Comparison of ENCODE assay signal across 17 cellular contexts in the genomic region with DNA sequence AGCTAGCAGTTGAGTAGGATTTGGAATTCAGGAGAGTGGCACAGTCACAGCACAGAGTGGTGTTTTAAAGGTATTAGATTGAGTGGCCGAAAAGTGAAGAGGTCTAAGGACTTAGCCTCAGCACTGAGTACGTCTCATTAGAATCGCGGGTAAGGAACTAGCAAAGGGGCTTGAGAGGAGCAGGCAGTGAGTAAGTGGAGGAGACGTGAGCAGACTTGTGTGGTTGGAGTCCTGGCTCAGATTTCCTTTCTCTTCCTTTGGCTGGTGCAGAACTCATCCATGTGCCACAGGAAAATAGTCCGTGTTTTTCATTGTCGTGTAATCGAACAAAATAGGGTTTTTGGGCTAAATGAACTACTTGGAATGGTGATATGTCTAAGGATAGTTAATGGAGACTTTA. TPM values are rescaled to one million over a fixed set of nuclear protein-coding genes. Genes with fewer than 3 reads are reported as not detected.
DNase-seq lines count a peak whose midpoint lies in the region; ATAC-seq, FAIRE-seq and TF ChIP-seq lines count a peak whose summit lies in the region.
"Had no signal": no experiment of that assay in that cellular context is flagged by ENCODE, and none has a peak within 500 bp of the region (broad histone marks: within the 10 kb centered on the region; RNA-seq: fewer than 3 reads in every experiment).

No MANE protein-coding gene starts in this region.

- no peak overlapping the region for H3K23ac ChIP-seq in H1 (ENCODE audit: insufficient read length)

- H3K14ac ChIP-seq in H1 (ENCODE audit: insufficient read length) = no peak overlapping the region

- H3K9me2 ChIP-seq in GM23338 (ENCODE audit: insufficient read depth) = no peaks in the 10 kb centered on the region

- peaks cover 39% of the 10 kb centered on the region for H3F3A ChIP-seq in GM23338 (replicated peaks; ENCODE audit: low read depth)

- H4K20me1 ChIP-seq in GM23338 (replicated peaks; ENCODE audit: insufficient read depth) (peaks cover 47% of the 10 kb centered on the region), H1 (replicated peaks in 1 of 2; ENCODE audit: control insufficient read depth in 1 of 2, insufficient read depth in 2 of 2, low read length in 2 of 2) (peaks cover 14 to 33% of the 10 kb centered on the region in 2 experiments)

- H3K79me1 ChIP-seq in H1 (ENCODE audit: low read depth, low read length) = peaks cover 16% of the 10 kb centered on the region

- no peak overlapping the region for H3K4ac ChIP-seq in H1 (replicated peaks; ENCODE audit: insufficient read length, low read depth, low read length)

- no peaks in the 10 kb centered on the region; a peak in 1 of 4 replicates for H3K9me3 ChIP-seq in H1 (ENCODE audit: insufficient read depth in 2 of 2, low read depth in 1 of 2, low read length in 1 of 2)
- H3K9me3 ChIP-seq in Peyer's patch = no peaks in the 10 kb centered on the region

- H3K36me3 Mint-ChIP-seq in activated T-cell treated with anti-CD3 and anti-CD28 coated beads, Interleukin-2, amount 50 U/mL, for 24 hours (ENCODE audit: low read depth) = peaks cover 82% of the 10 kb centered on the region
- H3K36me3 Mint-ChIP-seq in activated T-cell treated with anti-CD3 and anti-CD28 coated beads, Interleukin-2, amount 50 U/mL, for 4 hours (ENCODE audit: insufficient read depth) = peaks cover 45% of the 10 kb centered on the region
- peaks cover 69% of the 10 kb centered on the region for H3K36me3 Mint-ChIP-seq in GM23338 (ENCODE audit: low read depth)
- peaks cover 84% of the 10 kb centered on the region for H3K36me3 Mint-ChIP-seq in stimulated activated effector memory CD8-positive, alpha-beta T cell treated with anti-CD3 and anti-CD28 coated beads, Interleukin-12 subunit alpha, Interleukin-12 subunit beta, amount 100 ng/mL, for 72 hours
- H3K36me3 Mint-ChIP-seq in type B pancreatic cell = peaks cover 28% of the 10 kb centered on the region

- H4K8ac ChIP-seq in H1 (ENCODE audit: extremely low read depth, insufficient read depth, low read length) = no peak overlapping the region

- no peak for TF ChIP-seq POLR2A in H1 (IDR thresholded peaks at IDR 0.05; ENCODE audit: control extremely low read depth in 1 of 2, low read depth in 2 of 2, low read length in 2 of 2)
- no peak for TF ChIP-seq POLR2A in Peyer's patch (IDR thresholded peaks at IDR 0.05)

- H3K27ac Mint-ChIP-seq in activated T-cell treated with anti-CD3 and anti-CD28 coated beads, Interleukin-2, amount 50 U/mL, for 24 hours = peak overlapping the region; percentile 73
- no peak overlapping the region; the same call in 1 of the 2 replicates for H3K27ac Mint-ChIP-seq in GM23338
- peak overlapping the region; percentile 54 for H3K27ac Mint-ChIP-seq in stimulated activated effector memory CD8-positive, alpha-beta T cell treated with anti-CD3 and anti-CD28 coated beads, Interleukin-12 subunit alpha, Interleukin-12 subunit beta, amount 100 ng/mL, for 72 hours
- no peak overlapping the region for H3K27ac Mint-ChIP-seq in type B pancreatic cell

- H3K36me3 ChIP-seq in GM23338 (ENCODE audit: insufficient read depth) (peaks cover 56% of the 10 kb centered on the region), H1 (ENCODE audit: control insufficient read depth in 2 of 4, insufficient read depth in 4 of 4, low read length in 3 of 4) (peaks cover 34 to 65% (median 49%) of the 10 kb centered on the region in 4 experiments), Peyer's patch (peaks cover 0 to 39% (median 0%) of the 10 kb centered on the region in 3 donors)

- H2BK12ac ChIP-seq in H1 (ENCODE audit: low read depth, low read length) = no peak overlapping the region

- no peak overlapping the region for H4K91ac ChIP-seq in H1 (replicated peaks; ENCODE audit: insufficient read length, low read length)

- 85% methylated on average over 8 of the region's 8 CpGs; no CpG with 5 or more reads in 1 of the 2 experiments for WGBS in H1 (ENCODE audit: extremely low coverage in 1 of 2, insufficient coverage in 1 of 2, insufficient read length in 1 of 2, insufficient replicate concordance in 2 of 2, low coverage in 1 of 2, low lambda C conversion rate in 2 of 2, missing lambda C conversion rate in 1 of 2), 2 experiments

- no peak overlapping the region for H2BK20ac ChIP-seq in H1 (ENCODE audit: low read length)

- no peak overlapping the region for H3K56ac ChIP-seq in H1 (replicated peaks; ENCODE audit: insufficient read length, low read depth, low read length)

- H2BK5ac ChIP-seq in H1 (ENCODE audit: low read depth, low read length) = 0 out of 2 replicates have a peak overlapping the region, but pooled peaks have one; percentile 11

- no peak for TF ChIP-seq EP300 in H1 (IDR thresholded peaks at IDR 0.05; ENCODE audit: borderline replicate concordance in 1 of 2, low read depth in 2 of 2, low read length in 2 of 2)

- H3K79me2 ChIP-seq in GM23338 (replicated peaks; ENCODE audit: insufficient read depth) (peaks cover 62% of the 10 kb centered on the region), H1 (ENCODE audit: control insufficient read depth in 1 of 2, insufficient read depth in 2 of 2, low read length in 2 of 2) (peaks cover 20 to 60% of the 10 kb centered on the region in 2 experiments)

- no peak overlapping the region for H2BK15ac ChIP-seq in H1 (ENCODE audit: low read length)

- H3K27ac ChIP-seq in GM23338 (ENCODE audit: low read depth) (0 out of 2 replicates have a peak overlapping the region, but pooled peaks have one; percentile 26), H1 (ENCODE audit: low read depth, low read length) (peak overlapping the region; percentile 21; the same call in 1 of the 2 replicates), Peyer's patch (no peak overlapping the region)
- H3K27ac ChIP-seq: A549 had no signal

- peaks cover 15% of the 10 kb centered on the region for H3K4me1 ChIP-seq in GM23338 (ENCODE audit: insufficient read depth)
- peaks cover 0 to 6% (median 4%) of the 10 kb centered on the region in 4 experiments; a peak in 5 of 7 replicates for H3K4me1 ChIP-seq in H1 (replicated peaks in 1 of 4; ENCODE audit: control insufficient read depth in 3 of 4, insufficient read depth in 4 of 4, low read length in 3 of 4)
- peaks cover 0 to 17% (median 3%) of the 10 kb centered on the region in 4 donors for H3K4me1 ChIP-seq in Peyer's patch

- no peak overlapping the region; a peak in 1 of 7 replicates for H3K9ac ChIP-seq in H1 (replicated peaks in 1 of 4; ENCODE audit: extremely low read depth in 1 of 4, low read depth in 3 of 4, low read length in 3 of 4)

- H4K5ac ChIP-seq in H1 (ENCODE audit: insufficient read length, low read depth, low read length) = no peak overlapping the region

- TF ChIP-seq CTCF in GM23338 (conservative IDR thresholded peaks at IDR 0.05; ENCODE audit: low read depth in 2 of 2) (no peak), H1 (IDR thresholded peaks at IDR 0.05; ENCODE audit: control extremely low read depth in 1 of 3, insufficient read depth in 1 of 3, low read depth in 1 of 3, low read length in 3 of 3) (no peak), Peyer's patch (IDR thresholded peaks at IDR 0.05) (no peak), type B pancreatic cell (conservative IDR thresholded peaks at IDR 0.05) (no peak)

- no peak for FAIRE-seq in H1 (lab: Jason Lieb, UNC)
- FAIRE-seq: A549, K562 had no signal

- POLR2A ChIA-PET in H1 (lab: Charles Lee; ENCODE audit: partially characterized antibody) = interaction anchor here (0.8 to 2.3 kb wide), 3 partner anchors 9 to 139 kb away, joined by 3 to 18 read pairs (median 3); no protein-coding TSS in a partner anchor

- H2BK120ac ChIP-seq in H1 (replicated peaks; ENCODE audit: low read depth, low read length) = no peak overlapping the region

- H3K9me3 Mint-ChIP-seq in activated T-cell treated with anti-CD3 and anti-CD28 coated beads, Interleukin-2, amount 50 U/mL, for 24 hours = no peaks in the 10 kb centered on the region
- H3K9me3 Mint-ChIP-seq in activated T-cell treated with anti-CD3 and anti-CD28 coated beads, Interleukin-2, amount 50 U/mL, for 4 hours = no peaks in the 10 kb centered on the region
- H3K9me3 Mint-ChIP-seq in GM23338 = no peaks in the 10 kb centered on the region
- H3K9me3 Mint-ChIP-seq in stimulated activated effector memory CD8-positive, alpha-beta T cell treated with anti-CD3 and anti-CD28 coated beads, Interleukin-12 subunit alpha, Interleukin-12 subunit beta, amount 100 ng/mL, for 72 hours = no peaks in the 10 kb centered on the region
- no peaks in the 10 kb centered on the region for H3K9me3 Mint-ChIP-seq in type B pancreatic cell
- H3K9me3 Mint-ChIP-seq: HFFc6 had no signal

- H3K27me3 Mint-ChIP-seq in activated T-cell treated with anti-CD3 and anti-CD28 coated beads, Interleukin-2, amount 50 U/mL, for 24 hours = no peaks in the 10 kb centered on the region
- no peaks in the 10 kb centered on the region for H3K27me3 Mint-ChIP-seq in activated T-cell treated with anti-CD3 and anti-CD28 coated beads, Interleukin-2, amount 50 U/mL, for 4 hours (ENCODE audit: low read depth)
- peaks cover 19% of the 10 kb centered on the region for H3K27me3 Mint-ChIP-seq in GM23338 (ENCODE audit: insufficient read depth, low read depth, poor library complexity)
- no peaks in the 10 kb centered on the region for H3K27me3 Mint-ChIP-seq in type B pancreatic cell

- H3K23me2 ChIP-seq in H1 (ENCODE audit: low read depth, low read length) = peaks cover 10% of the 10 kb centered on the region

- peaks cover 59% of the 10 kb centered on the region for H3K4me1 Mint-ChIP-seq in activated T-cell treated with anti-CD3 and anti-CD28 coated beads, Interleukin-2, amount 50 U/mL, for 24 hours (ENCODE audit: low read depth)
- H3K4me1 Mint-ChIP-seq in activated T-cell treated with anti-CD3 and anti-CD28 coated beads, Interleukin-2, amount 50 U/mL, for 4 hours (ENCODE audit: low read depth) = peaks cover 38% of the 10 kb centered on the region
- peaks cover 34% of the 10 kb centered on the region for H3K4me1 Mint-ChIP-seq in GM23338
- peaks cover 45% of the 10 kb centered on the region for H3K4me1 Mint-ChIP-seq in stimulated activated effector memory CD8-positive, alpha-beta T cell treated with anti-CD3 and anti-CD28 coated beads, Interleukin-12 subunit alpha, Interleukin-12 subunit beta, amount 100 ng/mL, for 72 hours
- H3K4me1 Mint-ChIP-seq in type B pancreatic cell (ENCODE audit: unreplicated experiment) = peaks cover 21% of the 10 kb centered on the region

- peak overlapping the region; percentile 23 for H3K4me3 Mint-ChIP-seq in activated T-cell treated with anti-CD3 and anti-CD28 coated beads, Interleukin-2, amount 50 U/mL, for 24 hours
- no peak overlapping the region for H3K4me3 Mint-ChIP-seq in activated T-cell treated with anti-CD3 and anti-CD28 coated beads, Interleukin-2, amount 50 U/mL, for 4 hours
- H3K4me3 Mint-ChIP-seq in GM23338 (no peak overlapping the region; the same call in 2 of the 3 replicates), type B pancreatic cell (no peak overlapping the region)
- H3K4me3 Mint-ChIP-seq in stimulated activated effector memory CD8-positive, alpha-beta T cell treated with anti-CD3 and anti-CD28 coated beads, Interleukin-12 subunit alpha, Interleukin-12 subunit beta, amount 100 ng/mL, for 72 hours = no peak overlapping the region
- H3K4me3 Mint-ChIP-seq: HFFc6 had no signal

- TF ChIP-seq RAD21 in H1 (IDR thresholded peaks at IDR 0.05 in 1 of 2, conservative IDR thresholded peaks at IDR 0.05 in 1 of 2; ENCODE audit: low read depth in 2 of 2, low read length in 2 of 2) = no peak

- H2AFZ ChIP-seq in GM23338 = no peak overlapping the region
- H2AFZ ChIP-seq in H1 (ENCODE audit: low read length) = no peak overlapping the region

- DNase-seq in activated T-cell treated with anti-CD3 and anti-CD28 coated beads, Interleukin-2, amount 50 U/mL, for 24 hours = no peak
- no peak for DNase-seq in activated T-cell treated with anti-CD3 and anti-CD28 coated beads, Interleukin-2, amount 50 U/mL, for 4 hours
- DNase-seq in GM23338 (ENCODE audit: low spot score) = no peak
- DNase-seq in H1 (ENCODE audit: low read depth in 1 of 2, low spot score in 2 of 2) = no peak
- DNase-seq in stimulated activated effector memory CD8-positive, alpha-beta T cell treated with anti-CD3 and anti-CD28 coated beads, Interleukin-12 subunit alpha, Interleukin-12 subunit beta, amount 100 ng/mL, for 72 hours (ENCODE audit: low spot score in 2 of 2) = no peak
- no peak for DNase-seq in Peyer's patch
- DNase-seq in type B pancreatic cell (ENCODE audit: extremely low spot score, unreplicated experiment) = no peak
- DNase-seq: C1 segment of cervical spinal cord, HFFc6, MV-4-11, NCI-H1417, NCI-H187 treated with DMSO at 0.1 percent for 48 hours, NCI-H2171, NCI-H748 treated with DMSO at 0.1 percent for 48 hours had no signal

- no peak for ATAC-seq in activated T-cell treated with anti-CD3 and anti-CD28 coated beads, Interleukin-2, amount 50 U/mL, for 4 hours
- ATAC-seq in GM23338 = no peak
- no peak for ATAC-seq in stimulated activated effector memory CD8-positive, alpha-beta T cell treated with anti-CD3 and anti-CD28 coated beads, Interleukin-12 subunit alpha, Interleukin-12 subunit beta, amount 100 ng/mL, for 72 hours
- ATAC-seq: A549, K562 had no signal

- H3K27me3 ChIP-seq in GM23338 (ENCODE audit: insufficient read depth) (no peaks in the 10 kb centered on the region), H1 (replicated peaks in 1 of 4; ENCODE audit: control insufficient read depth in 3 of 4, extremely low read depth in 1 of 4, insufficient read depth in 3 of 4, low read length in 3 of 4) (no peaks in the 10 kb centered on the region), Peyer's patch (no peaks in the 10 kb centered on the region)

- CTCF ChIA-PET in H1 (lab: Charles Lee; ENCODE audit: partially characterized antibody) = interaction anchor here (1.2 to 16.2 kb wide), 4 partner anchors 9 to 170 kb away, joined by 3 to 317 read pairs (median 8); no protein-coding TSS in a partner anchor

- no peak overlapping the region for H3K4me2 ChIP-seq in GM23338
- no peak overlapping the region; a peak in 1 of 4 replicates for H3K4me2 ChIP-seq in H1 (ENCODE audit: insufficient read depth in 1 of 2, low read depth in 2 of 2, low read length in 2 of 2)
- H3K4me2 ChIP-seq: A549 had no signal

- H2AK5ac ChIP-seq in H1 (ENCODE audit: low read depth, low read length) = no peak overlapping the region

- no peak overlapping the region for H3K4me3 ChIP-seq in GM23338
- no peak overlapping the region for H3K4me3 ChIP-seq in H1 (ENCODE audit: extremely low read depth in 1 of 4, insufficient read depth in 2 of 4, low read depth in 3 of 4, low read length in 4 of 4)
- H3K4me3 ChIP-seq in Peyer's patch = no peak overlapping the region
- H3K4me3 ChIP-seq: A549, K562 had no signal

- H3K18ac ChIP-seq in H1 (ENCODE audit: extremely low read depth, low read length) = no peak overlapping the region

RNA-seq across cellular contexts. Expression of a gene that starts 3.4 kb away (rescaled TPM):
- total RNA-seq in activated T-cell treated with anti-CD3 and anti-CD28 coated beads, Interleukin-2, amount 50 U/mL, for 4 hours = 100 to 1,000 TPM; 112 to 116 (median 113) TPM
- total RNA-seq in GM23338 (2014; rRNA removed; shearing (Covaris generic)) = 77.7 and 80.3 TPM in 2 replicates
- polyA plus RNA-seq in GM23338 (2016; fragmentation: Nextera tagmentation; extraction: Ambion mirVana) = 35.1 and 37.6 TPM in 2 replicates
- total RNA-seq in H1 (2021; fragmentation: NEBNext Ultra II Directional; extraction: Animal tissue kit (Norgen Biotek cat#: 25700)) = 84.3 and 93.6 TPM in 2 replicates
- polyA plus RNA-seq in H1 (2011; rRNA removed) = 39.3 and 47.8 TPM in 2 replicates
- polyA plus RNA-seq in H1 (2011; cell fraction: cytosol; rRNA removed) = 67.9 TPM
- 45.9 TPM for polyA plus RNA-seq in H1 (2011; cell fraction: nucleus; rRNA removed)
- 65.5 to 78.6 TPM (median 69.6 TPM) in 4 replicates for polyA plus RNA-seq in H1 (2012, experiment 1 of 2)
- polyA plus RNA-seq in H1 (2012, experiment 2 of 2) = 24.0 TPM
- polyA plus RNA-seq in H1 (2013, experiment 1 of 2) = 34.7 TPM
- polyA plus RNA-seq in H1 (2013, experiment 2 of 2) = 33.1 TPM
- polyA minus RNA-seq in H1 (2011; rRNA and poly(A)+ RNA removed) = 96.3 and 109 TPM in 2 replicates
- polyA minus RNA-seq in H1 (2011; cell fraction: cytosol; rRNA and poly(A)+ RNA removed) = 41.5 TPM
- 62.0 TPM for polyA minus RNA-seq in H1 (2011; cell fraction: nucleus; rRNA and poly(A)+ RNA removed)
- total RNA-seq in Peyer's patch = 10 to 100 TPM; 19.1 to 33.8 (median 20.8) TPM
- total RNA-seq in type B pancreatic cell (ENCODE audit: low replicate concordance) = 38.9 and 57.2 TPM in 2 replicates

RNA-seq across cellular contexts. Expression of a gene that starts 32.6 kb away (rescaled TPM):
- total RNA-seq in activated T-cell treated with anti-CD3 and anti-CD28 coated beads, Interleukin-2, amount 50 U/mL, for 4 hours = under 1 TPM; 0.08 to 0.18 (median 0.14) TPM
- 0.78 TPM in 1 of 2 replicates, not detected in the other for total RNA-seq in GM23338 (2014; rRNA removed; shearing (Covaris generic))
- polyA plus RNA-seq in GM23338 (2016; fragmentation: Nextera tagmentation; extraction: Ambion mirVana) (0.11 and 0.14 TPM in 2 replicates), H1 (2011; rRNA removed) (0.14 and 0.20 TPM in 2 replicates)
- 0.13 and 0.22 TPM in 2 replicates for total RNA-seq in H1 (2021; fragmentation: NEBNext Ultra II Directional; extraction: Animal tissue kit (Norgen Biotek cat#: 25700))
- 0.08 TPM for polyA plus RNA-seq in H1 (2011; cell fraction: cytosol; rRNA removed)
- polyA plus RNA-seq in H1 (2011; cell fraction: nucleus; rRNA removed) = 0.26 TPM
- polyA plus RNA-seq in H1 (2012, experiment 1 of 2) = 0.11 to 0.19 TPM (median 0.13 TPM) in 3 of 4 replicates, not detected in the other
- polyA plus RNA-seq in H1 (2012, experiment 2 of 2) = 0.14 TPM
- polyA plus RNA-seq in H1 (2013, experiment 1 of 2) = 0.02 TPM
- polyA plus RNA-seq in H1 (2013, experiment 2 of 2) = 0.06 TPM
- polyA minus RNA-seq in H1 (2011; rRNA and poly(A)+ RNA removed) = 0.07 TPM in 1 of 2 replicates, not detected in the other
- not detected for polyA minus RNA-seq in H1 (2011; cell fraction: cytosol; rRNA and poly(A)+ RNA removed)
- not detected for polyA minus RNA-seq in H1 (2011; cell fraction: nucleus; rRNA and poly(A)+ RNA removed)
- total RNA-seq in Peyer's patch (1 to 10 TPM in 1 of 4 donors, not detected in 3; 1.8 TPM), type B pancreatic cell (ENCODE audit: low replicate concordance) (0.34 and 0.50 TPM in 2 replicates)
- total RNA-seq: H4 had no signal

Comparison
In these comparisons a context has a peak if more than half of its experiments do, and no peak if none do; other contexts are left out.
1. H3K27ac Mint-ChIP-seq: peak in activated T-cell treated with anti-CD3 and anti-CD28 coated beads, Interleukin-2, amount 50 U/mL, for 24 hours (single experiment) and stimulated activated effector memory CD8-positive, alpha-beta T cell treated with anti-CD3 and anti-CD28 coated beads, Interleukin-12 subunit alpha, Interleukin-12 subunit beta, amount 100 ng/mL, for 72 hours (single experiment); none in GM23338 (single experiment) and type B pancreatic cell (single experiment).
2. H3K27ac ChIP-seq: peak in GM23338 (single experiment) and H1 (single experiment); none in Peyer's patch (0 of 4).